24 cellular contexts compared by ENCODE assay signal in the genomic region with DNA sequence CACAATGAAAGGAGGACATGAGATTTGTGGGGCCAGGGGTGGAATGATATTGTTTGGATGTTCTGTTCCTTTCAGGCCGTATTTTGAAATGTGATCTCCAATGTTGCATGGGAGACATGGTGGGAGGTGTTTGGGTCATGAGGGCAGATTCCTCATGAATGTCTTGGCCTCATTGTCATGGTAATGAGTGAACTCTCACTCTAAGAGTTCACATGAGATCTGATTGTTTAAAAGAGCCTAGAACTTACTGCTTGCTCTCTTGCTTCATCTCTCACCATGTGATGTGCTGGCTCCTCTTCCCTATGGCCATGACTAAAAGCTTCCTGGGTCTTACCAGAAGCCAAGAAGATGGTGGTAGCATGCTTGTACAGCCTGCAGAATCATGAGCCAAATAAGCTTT.
"Had no signal": no experiment of that assay in that cellular context is flagged by ENCODE, and none has a peak within 500 bp of the region (broad histone marks: within the 10 kb centered on the region; RNA-seq: fewer than 3 reads in every experiment).

No MANE protein-coding gene starts in this region.

- ATAC-seq: K562, Panc1, PC-3 had no signal

- DNase-seq: Kasumi-1, MM.1S, NCI-H1092 treated with DMSO at 0.1 percent for 48 hours, NCI-H1436, NCI-H187, NCI-H2029, NCI-H2081 treated with DMSO at 0.1 percent for 48 hours, NCI-H2171, NCI-H226, NCI-H446, NCI-H510A, NCI-H524 treated with DMSO at 0.1 percent for 48 hours, NCI-H69, NCI-H774, PC-3, SHP77, SK-N-SH, SW 1271 had no signal

- H3K4me3 Mint-ChIP-seq: IgD-negative memory B cell had no signal

- H3K27ac Mint-ChIP-seq: IgD-negative memory B cell had no signal

- H3K9ac ChIP-seq: KMS-11, SK-N-SH had no signal

- H3K27ac ChIP-seq: HL-60, KMS-11, RWPE1 had no signal

- H3K9me3 ChIP-seq: SK-N-SH had no signal

- H3K4me1 Mint-ChIP-seq: IgD-negative memory B cell had no signal

- H3K4me3 ChIP-seq: K562 had no signal

- H3K4me2 ChIP-seq: KMS-11, SK-N-SH had no signal

- H3K27me3 Mint-ChIP-seq: IgD-negative memory B cell had no signal
